Comparison of ENCODE assay signal across 27 cellular contexts in genomic region chr21:17540530-17540929, GRCh38. TPM values are rescaled to one million over a fixed set of nuclear protein-coding genes. Genes with fewer than 3 reads are reported as not detected.
A peak's percentile ranks its signal among the peaks of the same experiment; 100 is the strongest.
DNase-seq lines count a peak whose midpoint lies in the region; ATAC-seq and TF ChIP-seq lines count a peak whose summit lies in the region.
"Had no signal": no experiment of that assay in that cellular context is flagged by ENCODE, and none has a peak within 500 bp of the region (broad histone marks: within the 10 kb centered on the region; RNA-seq: fewer than 3 reads in every experiment).

No MANE protein-coding gene starts in this region.

- no TSS peak for BruUV-seq in OCI-LY7 (replicated peaks; lab: Mats Ljungman, UMichigan)

- H3K79me2 ChIP-seq in OCI-LY7 (ENCODE audit: insufficient read depth, low read depth, low read length) = no peaks in the 10 kb centered on the region

- H2AFZ ChIP-seq in OCI-LY7 (ENCODE audit: low read length) = no peak overlapping the region
- H2AFZ ChIP-seq: PC-9 had no signal

- no peak for TF ChIP-seq CTCF in OCI-LY7 (conservative IDR thresholded peaks at IDR 0.05; ENCODE audit: low read length)

- H3K9me3 ChIP-seq in OCI-LY7 (ENCODE audit: low read length) = peaks cover 8% of the 10 kb centered on the region; the same call in 1 of the 2 replicates
- H3K9me3 ChIP-seq: MG63, SJSA1 had no signal

- ATAC-seq in Right ventricle myocardium superior (ENCODE audit: poor library complexity) (peak; percentile 55), esophagus mucosa (peak; percentile 41)
- ATAC-seq: GM12878, HCT116 had no signal

- DNase-seq in Right ventricle myocardium superior (no peak), cardiac septum (ENCODE audit: low spot score) (no peak), amniotic epithelial cell (ENCODE audit: low read depth) (peak; percentile 74), superior temporal gyrus (ENCODE audit: extremely low spot score) (peak; percentile 44), SHP77 (lab: John Stamatoyannopoulos, UW) (no peak), OCI-LY7 (ENCODE audit: low spot score) (no peak)
- no peak for DNase-seq in stimulated activated CD4-positive, alpha-beta T cell treated with anti-CD3 and anti-CD28 coated beads, Interleukin-15, amount 100 ng/mL, for 24 hours
- DNase-seq: 8988T; Calu3; CD4-positive, alpha-beta T cell; DMS53; EL; GOT3; Kasumi-1; MG63; NCI-H1105 treated with DMSO at 0.1 percent for 48 hours; NCI-H187 treated with DMSO at 0.1 percent for 48 hours; NCI-H226; NCI-H524; NCI-H82; PC-9 had no signal

- H3K4me1 ChIP-seq in OCI-LY7 (ENCODE audit: insufficient read depth, low read length, poor library complexity, severe bottlenecking) = peaks cover 16% of the 10 kb centered on the region
- H3K4me1 ChIP-seq: SJSA1 had no signal

- no peaks in the 10 kb centered on the region for H4K20me1 ChIP-seq in OCI-LY7 (ENCODE audit: insufficient read depth, low read length)

- intact Hi-C loops in Right ventricle myocardium superior (cut with DNase I) = no loop called here
- intact Hi-C loops in cardiac septum (cut with DNase I) = no loop called here
- intact Hi-C loops in OCI-LY7 (cut with micrococcal nuclease; ENCODE audit: unreplicated experiment) = no loop called here

- POLR2A ChIA-PET in OCI-LY7 (lab: Charles Lee) = interaction anchor here (0.9 kb wide), 1 partner anchor 8 kb away, joined by 4 read pairs; no protein-coding TSS in a partner anchor

- CTCF ChIA-PET in OCI-LY7 (lab: Charles Lee; ENCODE audit: unreplicated experiment) = no interaction called here

- H3K27ac ChIP-seq in OCI-LY7 (ENCODE audit: low read depth, low read length, poor library complexity, severe bottlenecking) = no peak overlapping the region
- H3K27ac ChIP-seq: PC-9, RWPE1, SJSA1 had no signal

- peaks cover 7% of the 10 kb centered on the region; the same call in 1 of the 2 replicates for H3K36me3 ChIP-seq in OCI-LY7 (ENCODE audit: insufficient read depth, low read length)
- H3K36me3 ChIP-seq: MG63, SJSA1 had no signal

- H3K4me2 ChIP-seq in OCI-LY7 (ENCODE audit: low read length) = no peak overlapping the region
- H3K4me2 ChIP-seq: PC-9 had no signal

- H3K9me2 ChIP-seq in OCI-LY7 (ENCODE audit: insufficient read depth, low read length) = no peaks in the 10 kb centered on the region

- H3K4me3 ChIP-seq in OCI-LY7 (ENCODE audit: low read depth, low read length, poor library complexity, severe bottlenecking) = no peak overlapping the region
- H3K4me3 ChIP-seq: GM12878, MG63, PC-9, SJSA1 had no signal

RNA-seq across cellular contexts. Expression of gene CXADR, which starts 27.7 kb away (rescaled TPM):
- total RNA-seq in Right ventricle myocardium superior = 21.1 TPM
- 23.8 TPM for total RNA-seq in cardiac septum
- total RNA-seq in esophagus mucosa = 34.9 TPM
- 6.3 and 6.7 TPM in 2 replicates for total RNA-seq in OCI-LY7 (2014; rRNA removed; shearing (Covaris generic))
- 5.4 and 6.6 TPM in 2 replicates for total RNA-seq in OCI-LY7 (2022)
- total RNA-seq: B cell had no signal

Comparison
In these comparisons a context has a peak if more than half of its experiments do, and no peak if none do; other contexts are left out.
1. DNase-seq: peak in amniotic epithelial cell (single experiment) and superior temporal gyrus (single experiment); none in Right ventricle myocardium superior (single experiment), cardiac septum (single experiment), stimulated activated CD4-positive, alpha-beta T cell treated with anti-CD3 and anti-CD28 coated beads, Interleukin-15, amount 100 ng/mL, for 24 hours (single experiment), SHP77 (0 of 2) and OCI-LY7 (single experiment).